1 cellular context compared by ENCODE assay signal in the genomic region with DNA sequence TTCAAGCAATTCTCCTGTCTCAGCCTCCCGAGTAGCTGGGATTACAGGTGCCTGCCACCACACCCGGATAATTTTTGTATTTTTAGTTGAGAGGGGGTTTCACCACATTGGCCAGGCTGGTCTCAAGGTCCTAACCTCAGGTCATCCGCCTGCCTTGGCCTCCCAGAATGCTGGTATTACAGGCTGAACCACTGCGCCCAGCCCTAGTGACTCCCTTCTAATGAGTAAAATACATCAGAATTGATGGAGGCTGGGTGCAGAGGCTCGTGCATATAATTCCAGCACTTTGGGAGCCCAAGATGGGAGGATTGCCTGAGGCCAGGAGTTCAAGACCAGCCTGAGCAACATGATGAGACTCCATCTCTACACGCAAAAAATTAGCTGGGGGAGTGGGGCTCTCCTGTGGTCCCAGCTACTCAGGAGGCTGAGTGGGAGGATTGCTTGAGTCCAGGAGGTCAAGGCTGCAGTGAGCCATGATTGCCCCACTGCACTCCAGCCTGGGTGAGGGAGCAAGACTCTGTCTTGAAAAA.
TF ChIP-seq lines count a peak whose summit lies in the region.

No MANE protein-coding gene starts in this region.

TF ChIP-seq in HepG2, 621 proteins besides CTCF, POLR2A, EP300 and RAD21:
- TF ChIP-seq ZNF451 (CRISPR knock-in tag; IDR thresholded peaks at IDR 0.05) (0 out of 2 replicates have a peak, but pooled peaks have one; percentile 3), KAT7 (CRISPR knock-in tag; IDR thresholded peaks at IDR 0.05; ENCODE audit: borderline replicate concordance) (0 out of 2 replicates have a peak, but pooled peaks have one; percentile 53), ZNF614 (CRISPR knock-in tag; IDR thresholded peaks at IDR 0.05; ENCODE audit: borderline replicate concordance) (peak; percentile 7; the same call in 1 of the 2 replicates), HDAC1 (CRISPR knock-in tag; IDR thresholded peaks at IDR 0.05) (peak; percentile 29), NFYC (CRISPR knock-in tag; IDR thresholded peaks at IDR 0.05) (0 out of 2 replicates have a peak, but pooled peaks have one; percentile 4)
- TF ChIP-seq, protein P1, sequence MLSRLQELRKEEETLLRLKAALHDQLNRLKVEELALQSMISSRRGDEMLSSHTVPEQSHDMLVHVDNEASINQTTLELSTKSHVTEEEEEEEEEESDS (CRISPR knock-in tag; IDR thresholded peaks at IDR 0.05; ENCODE audit: borderline replicate concordance), result 0 out of 2 replicates have a peak, but pooled peaks have one; percentile 46
- TF ChIP-seq, protein P2, sequence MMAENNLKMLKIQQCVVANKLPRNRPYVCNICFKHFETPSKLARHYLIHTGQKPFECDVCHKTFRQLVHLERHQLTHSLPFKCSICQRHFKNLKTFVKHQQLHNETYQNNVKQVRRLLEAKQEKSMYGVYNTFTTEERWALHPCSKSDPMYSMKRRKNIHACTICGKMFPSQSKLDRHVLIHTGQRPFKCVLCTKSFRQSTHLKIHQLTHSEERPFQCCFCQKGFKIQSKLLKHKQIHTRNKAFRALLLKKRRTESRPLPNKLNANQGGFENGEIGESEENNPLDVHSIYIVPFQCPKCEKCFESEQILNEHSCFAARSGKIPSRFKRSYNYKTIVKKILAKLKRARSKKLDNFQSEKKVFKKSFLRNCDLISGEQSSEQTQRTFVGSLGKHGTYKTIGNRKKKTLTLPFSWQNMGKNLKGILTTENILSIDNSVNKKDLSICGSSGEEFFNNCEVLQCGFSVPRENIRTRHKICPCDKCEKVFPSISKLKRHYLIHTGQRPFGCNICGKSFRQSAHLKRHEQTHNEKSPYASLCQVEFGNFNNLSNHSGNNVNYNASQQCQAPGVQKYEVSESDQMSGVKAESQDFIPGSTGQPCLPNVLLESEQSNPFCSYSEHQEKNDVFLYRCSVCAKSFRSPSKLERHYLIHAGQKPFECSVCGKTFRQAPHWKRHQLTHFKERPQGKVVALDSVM (CRISPR knock-in tag; IDR thresholded peaks at IDR 0.05), result peak; percentile 90
- TF ChIP-seq, protein P3, sequence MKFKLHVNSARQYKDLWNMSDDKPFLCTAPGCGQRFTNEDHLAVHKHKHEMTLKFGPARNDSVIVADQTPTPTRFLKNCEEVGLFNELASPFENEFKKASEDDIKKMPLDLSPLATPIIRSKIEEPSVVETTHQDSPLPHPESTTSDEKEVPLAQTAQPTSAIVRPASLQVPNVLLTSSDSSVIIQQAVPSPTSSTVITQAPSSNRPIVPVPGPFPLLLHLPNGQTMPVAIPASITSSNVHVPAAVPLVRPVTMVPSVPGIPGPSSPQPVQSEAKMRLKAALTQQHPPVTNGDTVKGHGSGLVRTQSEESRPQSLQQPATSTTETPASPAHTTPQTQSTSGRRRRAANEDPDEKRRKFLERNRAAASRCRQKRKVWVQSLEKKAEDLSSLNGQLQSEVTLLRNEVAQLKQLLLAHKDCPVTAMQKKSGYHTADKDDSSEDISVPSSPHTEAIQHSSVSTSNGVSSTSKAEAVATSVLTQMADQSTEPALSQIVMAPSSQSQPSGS (CRISPR knock-in tag; IDR thresholded peaks at IDR 0.05), result 0 out of 2 replicates have a peak, but pooled peaks have one; percentile 9
